Comparison of ENCODE assay signal across 9 cellular contexts in genomic region chr10:93198401-93199175, GRCh38.
A peak's percentile ranks its signal among the peaks of the same experiment; 100 is the strongest.
DNase-seq lines count a peak whose midpoint lies in the region; ATAC-seq and TF ChIP-seq lines count a peak whose summit lies in the region.
"Had no signal": no experiment of that assay in that cellular context is flagged by ENCODE, and none has a peak within 500 bp of the region (broad histone marks: within the 10 kb centered on the region; RNA-seq: fewer than 3 reads in every experiment).

No MANE protein-coding gene starts in this region.

- 45% methylated on average over 9 of the region's 9 CpGs for WGBS in mammary epithelial cell (ENCODE audit: low coverage, missing lambda C conversion rate)
- WGBS in tibial nerve, 2 donors, result 14% methylated on average over 9 of the region's 9 CpGs

- H3K4me3 ChIP-seq in mammary epithelial cell (replicated peaks in 1 of 3; ENCODE audit: insufficient read depth in 1 of 3, low read depth in 2 of 3, low read length in 3 of 3) (no peak overlapping the region), left lung (peak overlapping the region; percentile 16 to 27), tibial nerve (peak overlapping the region in 3 of 4 donors; percentile 10 to 39 (median 20))

- no peaks in the 10 kb centered on the region for H4K20me1 ChIP-seq in mammary epithelial cell (ENCODE audit: insufficient read depth, low read length)

- H3K9ac ChIP-seq in mammary epithelial cell (ENCODE audit: insufficient read depth, low read length), result no peak overlapping the region

- CTCF ChIA-PET in mammary epithelial cell (lab: Charles Lee; ENCODE audit: low non-redundant PET), result no interaction called here

- peak overlapping the region; percentile 80 for H3K4me2 ChIP-seq in mammary epithelial cell (ENCODE audit: insufficient read depth, low read depth, low read length)

- no peaks in the 10 kb centered on the region for H3K36me3 ChIP-seq in mammary epithelial cell (ENCODE audit: insufficient read depth, low read length)
- no peaks in the 10 kb centered on the region for H3K36me3 ChIP-seq in left lung
- no peaks in the 10 kb centered on the region for H3K36me3 ChIP-seq in tibial nerve

- peak; percentile 52 for DNase-seq in DMS53 (lab: John Stamatoyannopoulos, UW)
- DNase-seq in DMS53 treated with DMSO at 0.1 percent for 48 hours (lab: John Stamatoyannopoulos, UW; ENCODE audit: unreplicated experiment), result no peak
- DNase-seq in mammary epithelial cell, result peak; percentile 12
- DNase-seq in left lung, result peak in 1 of 2 donors; percentile 51
- peak in 1 of 2 donors; percentile 12 for DNase-seq in tibial nerve (ENCODE audit: low spot score in 2 of 2)
- no peak for DNase-seq in activated effector memory CD4-positive, alpha-beta T cell treated with anti-CD3 and anti-CD28 coated beads, Interleukin-2, amount 50 U/mL, for 16 hours
- no peak for DNase-seq in activated naive CD4-positive, alpha-beta T cell treated with Interleukin-2 at 50 U/mL for 16 hours
- no peak for DNase-seq in OCI-M1 (lab: John Stamatoyannopoulos, UW)

- H3K79me2 ChIP-seq in mammary epithelial cell (ENCODE audit: insufficient read depth, low read length), result no peaks in the 10 kb centered on the region

- TF ChIP-seq EP300 in tibial nerve (IDR thresholded peaks at IDR 0.05), result no peak

- no peak for TF ChIP-seq POLR2A in tibial nerve (IDR thresholded peaks at IDR 0.05)

- in situ Hi-C loops in mammary epithelial cell (cut with MboI; ENCODE audit: low sequenced_read_pairs in 2 of 2), result no loop called here

- H3K9me3 ChIP-seq in mammary epithelial cell (replicated peaks; ENCODE audit: insufficient read depth, low read length) (no peaks in the 10 kb centered on the region), left lung (no peaks in the 10 kb centered on the region), tibial nerve (no peaks in the 10 kb centered on the region)

- intact Hi-C loops in mammary epithelial cell (cut with micrococcal nuclease) (no loop called here), left lung (cut with DNase I) (no loop called here)

- ATAC-seq in left lung, result peak; percentile 78

- BruUV-seq in mammary epithelial cell (replicated peaks; lab: Mats Ljungman, UMichigan), result no TSS peak

- H3K27ac ChIP-seq in mammary epithelial cell (ENCODE audit: insufficient read depth, low read depth, low read length) (no peak overlapping the region), left lung (peak overlapping the region in 1 of 2 donors; percentile 43), tibial nerve (peak overlapping the region in 1 of 4 donors; percentile 32)
- H3K27ac ChIP-seq: 22Rv1 had no signal

- H3K27me3 ChIP-seq in mammary epithelial cell (ENCODE audit: insufficient read depth, low read length), result no peaks in the 10 kb centered on the region
- H3K27me3 ChIP-seq in left lung, result no peaks in the 10 kb centered on the region
- H3K27me3 ChIP-seq in tibial nerve, result no peaks in the 10 kb centered on the region

- dilution Hi-C loops in mammary epithelial cell (cut with HindIII; ENCODE audit: low sequenced_read_pairs), result loop anchor here (5.0 to 10.0 kb wide), 3 partner anchors 66 to 89 kb away; no protein-coding TSS in a partner anchor

- H2AFZ ChIP-seq in mammary epithelial cell (ENCODE audit: low read depth, low read length), result peak overlapping the region; percentile 91

- TF ChIP-seq CTCF in mammary epithelial cell (conservative IDR thresholded peaks at IDR 0.05 in 1 of 2, IDR thresholded peaks at IDR 0.05 in 1 of 2; ENCODE audit: extremely low read depth in 1 of 2, insufficient read depth in 1 of 2, low read depth in 1 of 2, low read length in 2 of 2), result no peak
- TF ChIP-seq CTCF in left lung (IDR thresholded peaks at IDR 0.05), result no peak
- no peak for TF ChIP-seq CTCF in tibial nerve (IDR thresholded peaks at IDR 0.05)

- peaks cover 9% of the 10 kb centered on the region for H3K4me1 ChIP-seq in mammary epithelial cell (ENCODE audit: insufficient read depth, low read length)
- H3K4me1 ChIP-seq in left lung, result peaks cover 5 to 17% of the 10 kb centered on the region in 2 donors
- H3K4me1 ChIP-seq in tibial nerve, result peaks cover 0 to 16% (median 4%) of the 10 kb centered on the region in 4 donors

Comparison
In these comparisons a context has a peak if more than half of its experiments do, and no peak if none do; other contexts are left out.
1. DNase-seq: peak in DMS53 (single experiment) and mammary epithelial cell (single experiment); none in DMS53 treated with DMSO at 0.1 percent for 48 hours (single experiment), activated effector memory CD4-positive, alpha-beta T cell treated with anti-CD3 and anti-CD28 coated beads, Interleukin-2, amount 50 U/mL, for 16 hours (single experiment), activated naive CD4-positive, alpha-beta T cell treated with Interleukin-2 at 50 U/mL for 16 hours (single experiment) and OCI-M1 (single experiment).
2. H3K4me3 ChIP-seq: peak in left lung (2 of 2) and tibial nerve (3 of 4); none in mammary epithelial cell (0 of 3).